Comparison of ENCODE assay signal across 18 cellular contexts in genomic region chr19:45595814-45596213, GRCh38. TPM values are rescaled to one million over a fixed set of nuclear protein-coding genes. Genes with fewer than 3 reads are reported as not detected.
"Had no signal": no experiment of that assay in that cellular context is flagged by ENCODE, and none has a peak within 500 bp of the region (broad histone marks: within the 10 kb centered on the region; RNA-seq: fewer than 3 reads in every experiment).

No MANE protein-coding gene starts in this region.

- H3K4me3 ChIP-seq: hepatocyte, lung, tibial nerve had no signal

- ATAC-seq: activated naive CD4-positive, alpha-beta T cell treated with anti-CD3 and anti-CD28 coated beads, Interleukin-2, amount 50 U/mL, for 72 hours; activated T-cell treated with anti-CD3 and anti-CD28 coated beads, Interleukin-2, amount 50 U/mL, for 4 hours; effector memory CD8-positive, alpha-beta T cell; left colon had no signal

- DNase-seq: activated CD4-positive, alpha-beta T cell treated with anti-CD3 and anti-CD28 coated beads, Interleukin-2, amount 50 U/mL, for 1 hour; activated CD4-positive, CD25-positive, alpha-beta regulatory T cell treated with anti-CD3 and anti-CD28 coated beads, Interleukin-2, amount 50 U/mL, for 72 hours; activated CD8-positive, alpha-beta memory T cell treated with anti-CD3 and anti-CD28 coated beads, Interleukin-2, amount 50 U/mL, for 4 hours; activated effector memory CD4-positive, alpha-beta T cell treated with Interleukin-2 at 50 U/mL for 16 hours; activated T-cell treated with anti-CD3 and anti-CD28 coated beads, Interleukin-2, amount 50 U/mL, for 4 hours; amniotic stem cell; effector memory CD8-positive, alpha-beta T cell; left colon; nucleus accumbens; right cardiac atrium had no signal

- H3K27ac ChIP-seq: hepatocyte, VCaP had no signal

- H3K9me3 ChIP-seq: tibial nerve had no signal

RNA-seq across cellular contexts. Expression of gene GPR4, which starts 6.2 kb away (rescaled TPM):
- total RNA-seq: fibroblast of lung, hepatocyte, mesothelial cell of epicardium, progenitor cell of endocrine pancreas had no signal
